ENCODE assay signal across 1 cellular context in the genomic region with DNA sequence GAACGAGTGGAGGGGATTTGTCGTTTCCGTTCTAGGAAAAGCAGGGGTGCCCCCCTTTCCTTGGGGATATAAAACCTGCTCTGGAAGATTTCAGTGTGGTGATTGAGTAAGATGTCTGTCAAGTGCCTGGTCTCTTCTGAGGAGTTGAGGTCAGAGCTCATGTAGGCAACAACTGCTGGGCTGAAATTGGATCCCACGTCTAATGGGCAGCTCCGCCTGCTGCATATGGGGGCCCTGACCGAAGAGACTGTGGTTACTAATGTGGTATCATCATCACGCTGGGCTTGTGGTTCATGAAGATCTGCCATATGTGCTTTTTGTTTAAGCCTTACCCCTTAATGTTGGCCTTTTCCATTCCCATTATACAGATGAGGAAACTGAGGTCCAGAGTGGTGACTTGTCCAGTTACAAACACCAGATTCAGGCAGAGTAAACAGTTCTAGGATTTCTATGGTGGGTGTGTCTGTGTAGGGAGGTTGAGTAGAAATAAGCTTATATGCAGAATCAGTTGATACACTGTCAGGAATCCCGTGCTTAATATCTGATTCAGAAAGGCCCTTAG.
TF ChIP-seq lines count a peak whose summit lies in the region.

No MANE protein-coding gene starts in this region.

TF ChIP-seq in liver, 16 proteins besides CTCF, POLR2A, EP300 and RAD21 (continued from another document):
- no peak for TF ChIP-seq ATF3 (IDR thresholded peaks at IDR 0.05)
- TF ChIP-seq RXRA (IDR thresholded peaks at IDR 0.05), result no peak
- TF ChIP-seq MAX (IDR thresholded peaks at IDR 0.05), result no peak
- no peak for TF ChIP-seq SP1 (IDR thresholded peaks at IDR 0.05)
- no peak for TF ChIP-seq FOXA2 (IDR thresholded peaks at IDR 0.05)
- no peak for TF ChIP-seq JUND (IDR thresholded peaks at IDR 0.05)
- no peak for TF ChIP-seq HNF4G (IDR thresholded peaks at IDR 0.05)
- TF ChIP-seq TAF1 (conservative IDR thresholded peaks at IDR 0.05), result no peak
- TF ChIP-seq FOXA1 (IDR thresholded peaks at IDR 0.05), result no peak
- TF ChIP-seq HNF4A (conservative IDR thresholded peaks at IDR 0.05), result no peak
- no peak for TF ChIP-seq EGR1 (IDR thresholded peaks at IDR 0.05; ENCODE audit: low read depth in 2 of 2)
- no peak for TF ChIP-seq GABPA (IDR thresholded peaks at IDR 0.05 in 1 of 2, conservative IDR thresholded peaks at IDR 0.05 in 1 of 2)
